23 cellular contexts compared by ENCODE assay signal in the genomic region with DNA sequence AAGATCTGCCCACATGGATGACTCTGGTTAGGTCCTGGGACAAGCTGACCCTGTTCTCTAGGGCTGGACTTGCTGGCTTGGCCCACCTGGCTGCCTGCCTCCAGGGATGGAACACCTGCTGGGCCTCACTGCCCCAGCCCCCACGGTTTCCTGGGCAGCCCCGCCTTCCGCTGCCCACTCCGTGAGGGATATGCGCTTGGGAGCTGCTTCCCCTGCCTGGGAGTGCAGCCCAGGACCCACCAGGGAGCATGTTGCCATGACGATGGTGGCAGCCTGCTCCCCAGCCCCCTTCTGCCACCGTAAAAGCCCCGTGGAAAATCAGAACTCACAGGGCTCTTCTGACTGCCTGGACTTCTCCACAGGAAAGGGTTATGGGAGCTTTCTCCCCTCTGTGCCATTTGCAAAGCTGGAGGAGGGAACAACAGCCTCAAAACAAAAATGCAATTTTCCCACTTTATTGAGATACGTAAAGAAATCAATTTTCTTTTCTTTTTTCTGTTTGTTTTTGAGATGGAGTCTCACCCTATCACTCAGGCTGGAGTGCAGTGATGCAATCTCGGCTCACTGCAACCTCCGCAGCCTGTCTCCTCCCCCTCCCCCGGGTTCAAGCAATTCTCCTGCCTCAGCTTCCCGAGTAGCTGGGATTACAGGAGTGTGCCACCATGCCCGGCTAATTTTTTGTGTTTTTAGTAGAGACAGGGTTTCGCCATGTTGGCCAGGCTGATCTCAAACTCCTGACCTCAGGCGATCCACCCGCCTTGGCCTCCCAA. TPM values are rescaled to one million over a fixed set of nuclear protein-coding genes. Genes with fewer than 3 reads are reported as not detected.
DNase-seq lines count a peak whose midpoint lies in the region; ATAC-seq, FAIRE-seq and TF ChIP-seq lines count a peak whose summit lies in the region.
"Had no signal": no experiment of that assay in that cellular context is flagged by ENCODE, and none has a peak within 500 bp of the region (broad histone marks: within the 10 kb centered on the region; RNA-seq: fewer than 3 reads in every experiment).

No MANE protein-coding gene starts in this region.

- H3K18ac ChIP-seq in mesenchymal stem cell (ENCODE audit: low read depth in 1 of 2, low read length in 2 of 2), result no peak overlapping the region

- peak overlapping the region; percentile 33 for H3K4me2 ChIP-seq in mesenchymal stem cell (ENCODE audit: low read length, poor library complexity, severe bottlenecking)

- H3K4me3 Mint-ChIP-seq in glutamatergic neuron (ENCODE audit: unreplicated experiment), result peak overlapping the region; percentile 4
- H3K4me3 Mint-ChIP-seq: central memory CD8-positive, alpha-beta T cell; naive thymus-derived CD4-positive, alpha-beta T cell; T-helper 17 cell had no signal

- peak; percentile 71 for DNase-seq in Ammon's horn (ENCODE audit: low spot score)
- peak; percentile 75 for DNase-seq in glutamatergic neuron
- DNase-seq in mesenchymal stem cell, result no peak
- no peak for DNase-seq in HTR-8/SVneo (ENCODE audit: insufficient read length, low spot score)
- DNase-seq in AG20443 (ENCODE audit: low spot score), result no peak
- DNase-seq: activated CD4-positive, alpha-beta T cell treated with anti-CD3 and anti-CD28 coated beads, Interleukin-2, amount 50 U/mL, for 1 hour; GDM1; KG1; naive thymus-derived CD4-positive, alpha-beta T cell; NCI-H2171 treated with DMSO at 0.1 percent for 48 hours; NCI-H524 treated with DMSO at 0.1 percent for 48 hours; T-helper 17 cell had no signal

- H3K23ac ChIP-seq in mesenchymal stem cell (ENCODE audit: low read length in 2 of 2), result no peak overlapping the region

- H3K27me3 ChIP-seq in HUES64 (ENCODE audit: insufficient read depth, low read length) (no peaks in the 10 kb centered on the region), mesenchymal stem cell (ENCODE audit: control insufficient read depth in 1 of 2, insufficient read depth in 1 of 2, low read length in 2 of 2) (peaks cover 3% of the 10 kb centered on the region in 2 experiments)
- H3K27me3 ChIP-seq: ascending aorta, upper lobe of left lung had no signal

- H2AFZ ChIP-seq in mesenchymal stem cell (ENCODE audit: low read depth, low read length), result no peak overlapping the region

- H3K27ac Mint-ChIP-seq in glutamatergic neuron (ENCODE audit: unreplicated experiment), result peak overlapping the region; percentile 26
- H3K27ac Mint-ChIP-seq: naive thymus-derived CD4-positive, alpha-beta T cell; T-helper 17 cell had no signal

- peak overlapping the region; percentile 2 for H4K91ac ChIP-seq in mesenchymal stem cell (ENCODE audit: low read length)

- ATAC-seq in GM19452 (IDR thresholded peaks at IDR 0.05; ENCODE audit: unreplicated experiment) (no peak), GM21786 (IDR thresholded peaks at IDR 0.05; ENCODE audit: unreplicated experiment) (no peak)
- ATAC-seq: activated naive CD4-positive, alpha-beta T cell treated with anti-CD3 and anti-CD28 coated beads, Interleukin-2, amount 50 U/mL, for 72 hours; naive thymus-derived CD4-positive, alpha-beta T cell; T-helper 17 cell had no signal

- H3K4me3 ChIP-seq in HUES64 (ENCODE audit: low read length), result no peak overlapping the region
- no peak overlapping the region for H3K4me3 ChIP-seq in mesenchymal stem cell (ENCODE audit: insufficient read depth in 1 of 2, low read depth in 1 of 2, low read length in 2 of 2)
- H3K4me3 ChIP-seq: ascending aorta, upper lobe of left lung had no signal

- no peak overlapping the region for H2BK5ac ChIP-seq in mesenchymal stem cell (ENCODE audit: low read depth, low read length, poor library complexity, severe bottlenecking)

- H3K9me3 ChIP-seq in HUES64 (ENCODE audit: insufficient read depth, low read depth, low read length) (no peaks in the 10 kb centered on the region), mesenchymal stem cell (ENCODE audit: control insufficient read depth, low read length) (peaks cover 5% of the 10 kb centered on the region)
- H3K9me3 ChIP-seq: ascending aorta had no signal

- peaks cover 4% of the 10 kb centered on the region for H3K9me3 Mint-ChIP-seq in glutamatergic neuron (ENCODE audit: unreplicated experiment)
- H3K9me3 Mint-ChIP-seq: central memory CD8-positive, alpha-beta T cell had no signal

- no peak overlapping the region for H2BK15ac ChIP-seq in mesenchymal stem cell (ENCODE audit: low read depth, poor library complexity, severe bottlenecking)

- H3K4me1 ChIP-seq in HUES64 (ENCODE audit: insufficient read depth, low read length) (peaks cover 8% of the 10 kb centered on the region), mesenchymal stem cell (ENCODE audit: control insufficient read depth, insufficient read depth, low read depth, low read length) (peaks cover 5% of the 10 kb centered on the region)
- H3K4me1 ChIP-seq: ascending aorta, upper lobe of left lung had no signal

- no peak for FAIRE-seq in HTR-8/SVneo (lab: Jason Lieb, UNC)
- FAIRE-seq: D721Med, GM18507 had no signal

- TF ChIP-seq CTCF in glutamatergic neuron (IDR thresholded peaks at IDR 0.05; ENCODE audit: partially characterized antibody, unreplicated experiment), result no peak

- H2BK12ac ChIP-seq in mesenchymal stem cell (ENCODE audit: low read length in 2 of 2), result no peak overlapping the region

- 37% methylated on average over 17 of the region's 17 CpGs for WGBS in HUES64
- 39% methylated on average over 14 of the region's 17 CpGs for WGBS in mesenchymal stem cell

- H3K36me3 ChIP-seq in HUES64 (ENCODE audit: insufficient read depth, low read length), result no peaks in the 10 kb centered on the region
- no peaks in the 10 kb centered on the region for H3K36me3 ChIP-seq in mesenchymal stem cell (ENCODE audit: control insufficient read depth in 1 of 2, insufficient read depth in 2 of 2, low read depth in 1 of 2, low read length in 2 of 2)
- H3K36me3 ChIP-seq: ascending aorta, upper lobe of left lung had no signal

- peaks cover 5% of the 10 kb centered on the region for H3K4me1 Mint-ChIP-seq in glutamatergic neuron (ENCODE audit: low read depth, unreplicated experiment)
- H3K4me1 Mint-ChIP-seq: central memory CD8-positive, alpha-beta T cell; naive thymus-derived CD4-positive, alpha-beta T cell; T-helper 17 cell had no signal

- no peaks in the 10 kb centered on the region for H3K79me1 ChIP-seq in mesenchymal stem cell (replicated peaks; ENCODE audit: low read length, poor library complexity, severe bottlenecking)

- H2BK120ac ChIP-seq in mesenchymal stem cell (ENCODE audit: low read depth, low read length), result no peak overlapping the region

- H3K27ac ChIP-seq in HUES64 (ENCODE audit: low read depth, low read length), result no peak overlapping the region
- H3K27ac ChIP-seq in mesenchymal stem cell (ENCODE audit: low read length, poor library complexity, severe bottlenecking), result no peak overlapping the region
- H3K27ac ChIP-seq: ascending aorta, C4-2B, epithelial cell of prostate, upper lobe of left lung had no signal

- no peak overlapping the region for H3K14ac ChIP-seq in mesenchymal stem cell (ENCODE audit: low read length in 2 of 2)

- no peak overlapping the region for H3K4ac ChIP-seq in mesenchymal stem cell (ENCODE audit: low read depth in 1 of 2, low read length in 2 of 2)

- peak overlapping the region; percentile 7; the same call in 1 of the 2 replicates for H3K9ac ChIP-seq in HUES64 (ENCODE audit: low read depth, low read length)
- no peak overlapping the region for H3K9ac ChIP-seq in mesenchymal stem cell (ENCODE audit: low read length)

- H3K36me3 Mint-ChIP-seq in glutamatergic neuron (ENCODE audit: unreplicated experiment), result no peaks in the 10 kb centered on the region

- no peak overlapping the region for H4K8ac ChIP-seq in mesenchymal stem cell (ENCODE audit: low read length)

- H2AK5ac ChIP-seq in mesenchymal stem cell (ENCODE audit: low read length, severe bottlenecking), result no peak overlapping the region

- peaks cover 1% of the 10 kb centered on the region for H3K27me3 Mint-ChIP-seq in glutamatergic neuron (ENCODE audit: unreplicated experiment)
- H3K27me3 Mint-ChIP-seq: central memory CD8-positive, alpha-beta T cell; naive thymus-derived CD4-positive, alpha-beta T cell; T-helper 17 cell had no signal

RNA-seq across cellular contexts. Expression of gene GAS7, which starts 18.0 kb away (rescaled TPM):
- 4.2 TPM for polyA plus RNA-seq in HUES64 (2013, experiment 1 of 2)
- polyA plus RNA-seq in HUES64 (2013, experiment 2 of 2), result 4.0 TPM
- 2.0 TPM for total RNA-seq in glutamatergic neuron (ENCODE audit: unreplicated experiment)
- polyA plus RNA-seq in mesenchymal stem cell (2013, experiment 1 of 2), result 20.4 TPM
- 21.6 TPM for polyA plus RNA-seq in mesenchymal stem cell (2013, experiment 2 of 2)

Comparison
In these comparisons a context has a peak if more than half of its experiments do, and no peak if none do; other contexts are left out.
1. DNase-seq: peak in Ammon's horn (single experiment) and glutamatergic neuron (single experiment); none in mesenchymal stem cell (single experiment), HTR-8/SVneo (single experiment) and AG20443 (single experiment).